Comparison of ENCODE assay signal across 7 cellular contexts in the genomic region with DNA sequence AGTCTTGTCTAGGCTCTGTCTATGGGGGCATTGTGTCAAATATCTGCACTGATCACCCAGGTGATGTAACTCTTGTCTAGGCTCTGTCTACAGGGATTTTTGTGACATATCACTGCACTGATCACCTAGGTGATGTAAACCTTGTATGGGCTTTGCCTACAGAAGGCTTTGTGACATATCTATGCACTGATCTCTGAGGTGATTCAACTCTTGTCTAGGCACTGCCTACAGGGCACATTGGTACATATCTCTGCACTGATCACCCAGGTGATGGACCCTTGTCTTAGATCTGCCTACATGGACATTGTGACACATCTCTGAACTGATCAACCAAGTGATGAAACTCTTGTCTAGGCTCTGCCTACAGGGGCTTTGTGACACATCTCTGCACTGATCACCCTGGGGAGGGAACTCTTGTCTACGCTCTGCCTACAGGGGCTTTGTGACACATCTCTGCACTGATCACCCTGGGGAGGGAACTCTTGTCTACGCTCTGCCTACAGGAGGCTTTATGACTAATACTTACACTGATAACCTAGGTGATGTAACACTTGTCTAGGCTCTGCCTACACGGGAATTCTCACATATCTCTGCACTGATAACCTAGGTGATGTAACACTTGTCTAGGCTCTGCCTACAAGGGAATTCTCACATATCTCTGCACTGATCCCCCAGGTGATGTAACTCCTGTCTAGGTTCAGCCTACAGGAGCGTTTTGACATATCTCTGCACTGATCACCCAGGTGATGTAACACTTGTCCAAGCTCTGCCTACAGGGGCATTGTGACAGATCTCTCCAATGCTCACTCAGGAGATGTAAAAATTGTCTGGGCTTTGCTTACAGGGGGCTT. TPM values are rescaled to one million over a fixed set of nuclear protein-coding genes. Genes with fewer than 3 reads are reported as not detected.
A peak's percentile ranks its signal among the peaks of the same experiment; 100 is the strongest.
DNase-seq lines count a peak whose midpoint lies in the region; FAIRE-seq and TF ChIP-seq lines count a peak whose summit lies in the region.
"Not testable (repeated sequence)": the region's sequence is repeated elsewhere in the genome, so short reads cannot be mapped to it uniquely, and the experiment has no call there.

No MANE protein-coding gene starts in this region.

- not testable (repeated sequence) for H3K4me3 ChIP-seq in bronchial epithelial cell (ENCODE audit: low read depth, low read length); hepatocyte

- not testable (repeated sequence) for H3K4me1 Mint-ChIP-seq in HFFc6 (ENCODE audit: low read depth); activated T-helper 2 cell treated with anti-CD3 and anti-CD28 coated beads, Interferon-gamma antibody, Interleukin-2, Interleukin-4, amounts not matched to agents 10 μg/mL and 5 μg/mL and 100 μg/mL, durations not matched to agents 14 hours and 24 hours and 36 hours (ENCODE audit: low read depth); neural crest cell

- not testable (repeated sequence) for FAIRE-seq in bronchial epithelial cell (lab: Jason Lieb, UNC)

- not testable (repeated sequence) for H3K9me2 ChIP-seq in hepatocyte (replicated peaks; ENCODE audit: insufficient read depth)

- not testable (repeated sequence) for H3K9me3 ChIP-seq in hepatocyte (ENCODE audit: low read depth)

- peak overlapping the region; percentile 67 for H3K4me2 ChIP-seq in hepatocyte

- not testable (repeated sequence) for TF ChIP-seq CTCF in HFFc6 (IDR thresholded peaks at IDR 0.05); bronchial epithelial cell (IDR thresholded peaks at IDR 0.05; ENCODE audit: insufficient read depth, low read length, severe bottlenecking); hepatocyte (IDR thresholded peaks at IDR 0.05; ENCODE audit: poor library complexity); neural crest cell (conservative IDR thresholded peaks at IDR 0.05)

- not testable (repeated sequence) for H4K20me1 ChIP-seq in hepatocyte (ENCODE audit: insufficient read depth, poor library complexity, severe bottlenecking)

- peaks cover 36% of the 10 kb centered on the region for H3K9me3 Mint-ChIP-seq in HFFc6
- H3K9me3 Mint-ChIP-seq in activated T-helper 2 cell treated with anti-CD3 and anti-CD28 coated beads, Interferon-gamma antibody, Interleukin-2, Interleukin-4, amounts not matched to agents 10 μg/mL and 5 μg/mL and 100 μg/mL, durations not matched to agents 14 hours and 24 hours and 36 hours, result peaks cover 30% of the 10 kb centered on the region
- H3K9me3 Mint-ChIP-seq in neural crest cell, result peaks cover 33% of the 10 kb centered on the region

- H3K36me3 ChIP-seq in bronchial epithelial cell (ENCODE audit: control insufficient read depth, insufficient read depth, low read length); hepatocyte (replicated peaks; ENCODE audit: insufficient read depth, low read depth): not testable (repeated sequence)

- not testable (repeated sequence) for H3K27ac Mint-ChIP-seq in HFFc6; activated T-helper 2 cell treated with anti-CD3 and anti-CD28 coated beads, Interferon-gamma antibody, Interleukin-2, Interleukin-4, amounts not matched to agents 10 μg/mL and 5 μg/mL and 100 μg/mL, durations not matched to agents 14 hours and 24 hours and 36 hours; neural crest cell (ENCODE audit: unreplicated experiment)

- not testable (repeated sequence) for H3K4me3 Mint-ChIP-seq in HFFc6; activated T-helper 2 cell treated with anti-CD3 and anti-CD28 coated beads, Interferon-gamma antibody, Interleukin-2, Interleukin-4, amounts not matched to agents 10 μg/mL and 5 μg/mL and 100 μg/mL, durations not matched to agents 14 hours and 24 hours and 36 hours (ENCODE audit: low read depth)
- H3K4me3 Mint-ChIP-seq in neural crest cell, result peak overlapping the region; percentile 87

- not testable (repeated sequence) for H3K27me3 Mint-ChIP-seq in HFFc6 (ENCODE audit: insufficient read depth); activated T-helper 2 cell treated with anti-CD3 and anti-CD28 coated beads, Interferon-gamma antibody, Interleukin-2, Interleukin-4, amounts not matched to agents 10 μg/mL and 5 μg/mL and 100 μg/mL, durations not matched to agents 14 hours and 24 hours and 36 hours (ENCODE audit: low read depth)
- peaks cover 12% of the 10 kb centered on the region for H3K27me3 Mint-ChIP-seq in neural crest cell (ENCODE audit: low read depth)

- DNase-seq in HFFc6, result peak; percentile 44
- peak; percentile 53 to 55 for DNase-seq in activated CD4-positive, alpha-beta T cell treated with anti-CD3 and anti-CD28 coated beads for 4 hours
- peak; percentile 31 for DNase-seq in activated T-helper 2 cell treated with anti-CD3 and anti-CD28 coated beads, Interferon-gamma antibody, Interleukin-2, Interleukin-4, amounts not matched to agents 10 μg/mL and 5 μg/mL and 100 μg/mL, durations not matched to agents 14 hours and 24 hours and 36 hours (ENCODE audit: low spot score)
- peak; percentile 77 for DNase-seq in bronchial epithelial cell (ENCODE audit: low read depth)
- peak; percentile 9 for DNase-seq in hepatocyte (ENCODE audit: low spot score)
- peak; percentile 12 for DNase-seq in neural crest cell (ENCODE audit: low read depth, low spot score)
- peak; percentile 52 for DNase-seq in stimulated activated CD8-positive, alpha-beta memory T cell treated with anti-CD3 and anti-CD28 coated beads, Interleukin-4, amount 100 ng/mL, for 48 hours

- H3K79me2 ChIP-seq in hepatocyte, result not testable (repeated sequence)

- H3K27me3 ChIP-seq in bronchial epithelial cell (ENCODE audit: control insufficient read depth, insufficient read depth, low read length); hepatocyte: not testable (repeated sequence)

- H2AFZ ChIP-seq in hepatocyte, result not testable (repeated sequence)

- intact Hi-C loops in activated T-helper 2 cell treated with anti-CD3 and anti-CD28 coated beads, Interferon-gamma antibody, Interleukin-2, Interleukin-4, amounts not matched to agents 10 μg/mL and 5 μg/mL and 100 μg/mL, durations not matched to agents 14 hours and 24 hours and 36 hours (cut with micrococcal nuclease), result loop anchor here (5.0 kb wide), 2 partner anchors 47 to 157 kb away; a partner anchor contains a TSS

- H3K27ac ChIP-seq in hepatocyte, result peak overlapping the region; percentile 94

- not testable (repeated sequence) for H3K4me1 ChIP-seq in hepatocyte (ENCODE audit: insufficient read depth)

- H3K36me3 Mint-ChIP-seq in HFFc6 (ENCODE audit: low read depth); activated T-helper 2 cell treated with anti-CD3 and anti-CD28 coated beads, Interferon-gamma antibody, Interleukin-2, Interleukin-4, amounts not matched to agents 10 μg/mL and 5 μg/mL and 100 μg/mL, durations not matched to agents 14 hours and 24 hours and 36 hours (ENCODE audit: low read depth): not testable (repeated sequence)
- H3K36me3 Mint-ChIP-seq in neural crest cell (ENCODE audit: low read depth), result peaks cover 30% of the 10 kb centered on the region

- WGBS in hepatocyte (ENCODE audit: low lambda C conversion rate, missing lambda C conversion rate), result 52% methylated on average over 4 of the region's 4 CpGs

RNA-seq across cellular contexts. Expression of a gene that starts 47.8 kb away (rescaled TPM):
- 100 to 1,000 TPM in 3 of 6 experiments, 10 to 100 TPM in 3; 92.0 to 114 (median 101) TPM for total RNA-seq in HFFc6 (2021; fragmentation: NEBNext Ultra II Directional; extraction: Animal tissue kit (Norgen Biotek cat#: 25700))
- 89.7 and 98.4 TPM in 2 replicates for total RNA-seq in activated T-helper 2 cell treated with anti-CD3 and anti-CD28 coated beads, Interferon-gamma antibody, Interleukin-2, Interleukin-4, amounts not matched to agents 10 μg/mL and 5 μg/mL and 100 μg/mL, durations not matched to agents 14 hours and 24 hours and 36 hours
- total RNA-seq in bronchial epithelial cell, result 20.8 and 22.3 TPM in 2 replicates
- total RNA-seq in hepatocyte, result 30.3 and 37.5 TPM in 2 replicates
- 47.5 and 51.3 TPM in 2 replicates for polyA plus RNA-seq in hepatocyte
- total RNA-seq in neural crest cell, result 74.9 and 75.0 TPM in 2 replicates

Comparison
In these comparisons a context has a peak if more than half of its experiments do, and no peak if none do; other contexts are left out.
1. DNase-seq: peak in every context shown above with its lines; median percentile 77 in bronchial epithelial cell; 54 in activated CD4-positive, alpha-beta T cell treated with anti-CD3 and anti-CD28 coated beads for 4 hours; 52 in stimulated activated CD8-positive, alpha-beta memory T cell treated with anti-CD3 and anti-CD28 coated beads, Interleukin-4, amount 100 ng/mL, for 48 hours; 44 in HFFc6; 31 in activated T-helper 2 cell treated with anti-CD3 and anti-CD28 coated beads, Interferon-gamma antibody, Interleukin-2, Interleukin-4, amounts not matched to agents 10 μg/mL and 5 μg/mL and 100 μg/mL, durations not matched to agents 14 hours and 24 hours and 36 hours; 12 in neural crest cell; 9 in hepatocyte.